ENCODE assay signal across 8 cellular contexts in the genomic region with DNA sequence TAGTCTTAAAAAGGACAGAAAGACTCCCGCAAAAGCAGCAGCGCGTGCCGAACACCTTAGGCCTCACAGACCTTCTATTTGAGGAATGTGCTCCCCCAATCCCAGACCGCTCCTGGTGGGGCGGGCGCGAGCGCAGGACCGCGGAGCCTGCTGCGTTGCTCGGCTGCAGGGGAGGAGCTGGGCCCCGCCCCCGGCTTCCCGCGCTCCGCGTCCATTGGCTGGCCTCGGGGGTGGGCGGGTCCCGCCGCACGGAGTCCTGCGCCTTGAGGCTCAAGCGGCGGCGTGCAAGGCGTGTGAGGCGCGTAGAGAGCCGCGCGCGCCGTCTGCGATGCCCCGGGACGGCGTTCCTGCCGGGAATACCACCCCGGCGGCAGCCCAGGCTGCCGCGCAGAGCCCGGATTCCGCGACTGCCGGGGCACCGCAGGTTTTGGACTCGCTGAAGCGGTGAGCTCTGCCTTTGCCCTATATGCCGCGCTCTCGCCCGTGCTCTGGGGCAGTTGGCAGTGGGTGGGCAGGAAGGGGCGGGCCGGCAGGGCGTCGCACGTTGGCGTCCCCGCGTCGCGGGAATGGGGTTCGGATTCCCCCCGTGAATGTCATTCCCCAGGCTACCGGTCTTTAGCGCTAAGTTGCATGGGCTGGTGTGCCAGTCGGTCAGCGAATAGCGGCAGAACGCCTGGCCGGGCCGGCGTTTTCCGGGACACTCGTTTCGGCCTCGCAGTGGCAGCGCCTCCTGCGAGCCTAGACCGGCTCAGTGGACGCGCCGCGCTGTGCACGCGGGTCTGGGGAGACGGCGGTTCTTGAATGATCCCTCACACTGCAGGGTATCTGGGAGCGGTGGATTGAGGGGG. TPM values are rescaled to one million over a fixed set of nuclear protein-coding genes. Genes with fewer than 3 reads are reported as not detected.
DNase-seq lines count a peak whose midpoint lies in the region; ATAC-seq and TF ChIP-seq lines count a peak whose summit lies in the region.

No MANE protein-coding gene starts in this region.

- peak overlapping the region; percentile 60 to 85 (median 85) for H3K4me3 ChIP-seq in mammary epithelial cell (replicated peaks in 1 of 3; ENCODE audit: insufficient read depth in 1 of 3, low read depth in 2 of 3, low read length in 3 of 3)
- H3K4me3 ChIP-seq in skin epidermis = peak overlapping the region; percentile 47 to 64 (median 52)

- H3K27ac ChIP-seq in mammary epithelial cell (ENCODE audit: insufficient read depth, low read depth, low read length) (peak overlapping the region; percentile 51), skin epidermis (peak overlapping the region in 5 of 21 experiments; percentile 4 to 58 (median 18))

- H3K9ac ChIP-seq in mammary epithelial cell (ENCODE audit: insufficient read depth, low read length) = peak overlapping the region; percentile 34

- H3K79me2 ChIP-seq in mammary epithelial cell (ENCODE audit: insufficient read depth, low read length) = peaks cover 16% of the 10 kb centered on the region

- no peaks in the 10 kb centered on the region for H3K36me3 ChIP-seq in mammary epithelial cell (ENCODE audit: insufficient read depth, low read length)

- BruUV-seq in mammary epithelial cell (replicated peaks; lab: Mats Ljungman, UMichigan) = no TSS peak

- TF ChIP-seq POLR2A in GM18505 (IDR thresholded peaks at IDR 0.05; ENCODE audit: borderline replicate concordance, extremely low read depth, insufficient read depth, insufficient read length) = peak; percentile 40

- intact Hi-C loops in mammary epithelial cell (cut with micrococcal nuclease) = loop anchor here (1.0 kb wide), 2 partner anchors 49 to 52 kb away; a partner anchor contains a TSS

- CTCF ChIA-PET in WTC11 (lab: Charles Lee) = interaction anchor here (0.7 to 3.4 kb wide), 12 partner anchors 19 to 292 kb away, joined by 3 to 23 read pairs (median 5); a partner anchor contains a TSS
- CTCF ChIA-PET in mammary epithelial cell (lab: Charles Lee; ENCODE audit: low non-redundant PET) = interaction anchor here (0.7 to 0.8 kb wide), 2 partner anchors 23 to 260 kb away, joined by 4 to 9 read pairs; no protein-coding TSS in a partner anchor

- WGBS in mammary epithelial cell (ENCODE audit: low coverage, missing lambda C conversion rate) = 0% methylated on average over 20 of the region's 93 CpGs

- dilution Hi-C loops in mammary epithelial cell (cut with HindIII; ENCODE audit: low sequenced_read_pairs) = loop anchor here (5.0 kb wide), 1 partner anchor 46 kb away; no protein-coding TSS in a partner anchor

- peaks cover 55% of the 10 kb centered on the region for H3K27me3 Mint-ChIP-seq in WTC11 (ENCODE audit: low read depth)
- H3K27me3 Mint-ChIP-seq in immature natural killer cell (ENCODE audit: low read depth in 3 of 3) = peaks cover 4 to 28% (median 23%) of the 10 kb centered on the region in 3 donors

- DNase-seq in NCI-H1930 (lab: John Stamatoyannopoulos, UW) = peak; percentile 82 to 92
- peak; percentile 98 for DNase-seq in WTC11 (ENCODE audit: low spot score)
- peak; percentile 91 for DNase-seq in mammary epithelial cell
- peak; percentile 84 to 85 (median 84) for DNase-seq in immature natural killer cell
- no peak for DNase-seq in NK-92 treated with Interleukin-12 subunit alpha and Interleukin-12 subunit beta, amount 100 ng/mL, for 24 hours (lab: John Stamatoyannopoulos, UW)

- peak overlapping the region; percentile 97 for H2AFZ ChIP-seq in mammary epithelial cell (ENCODE audit: low read depth, low read length)

- no peak for TF ChIP-seq CTCF in WTC11 (IDR thresholded peaks at IDR 0.05)
- TF ChIP-seq CTCF in mammary epithelial cell (conservative IDR thresholded peaks at IDR 0.05 in 1 of 2, IDR thresholded peaks at IDR 0.05 in 1 of 2; ENCODE audit: extremely low read depth in 1 of 2, insufficient read depth in 1 of 2, low read depth in 1 of 2, low read length in 2 of 2) = no peak

- H3K4me1 Mint-ChIP-seq in WTC11 = peaks cover 38% of the 10 kb centered on the region
- peaks cover 14 to 18% of the 10 kb centered on the region in 2 donors for H3K4me1 Mint-ChIP-seq in immature natural killer cell

- H3K9me3 ChIP-seq in mammary epithelial cell (replicated peaks; ENCODE audit: insufficient read depth, low read length) = no peaks in the 10 kb centered on the region

- H3K27ac Mint-ChIP-seq in WTC11 (no peak overlapping the region), immature natural killer cell (no peak overlapping the region)

- H3K4me1 ChIP-seq in mammary epithelial cell (ENCODE audit: insufficient read depth, low read length) = peaks cover 13% of the 10 kb centered on the region

- in situ Hi-C loops in mammary epithelial cell (cut with MboI; ENCODE audit: low sequenced_read_pairs in 2 of 2) = no loop called here

- H3K4me2 ChIP-seq in mammary epithelial cell (ENCODE audit: insufficient read depth, low read depth, low read length) = peak overlapping the region; percentile 91

- H3K4me3 Mint-ChIP-seq in WTC11 (peak overlapping the region; percentile 80), immature natural killer cell (peak overlapping the region; percentile 72 to 85 (median 82))

- H3K36me3 Mint-ChIP-seq in WTC11 = peaks cover 7% of the 10 kb centered on the region
- H3K36me3 Mint-ChIP-seq in immature natural killer cell = no peaks in the 10 kb centered on the region

- H4K20me1 ChIP-seq in mammary epithelial cell (ENCODE audit: insufficient read depth, low read length) = no peaks in the 10 kb centered on the region

- POLR2A ChIA-PET in WTC11 (lab: Charles Lee) = interaction anchor here (1.2 to 2.7 kb wide), 3 partner anchors 50 to 177 kb away, joined by 4 to 14 read pairs (median 5); a partner anchor contains a TSS

- peaks cover 9% of the 10 kb centered on the region for H3K9me3 Mint-ChIP-seq in WTC11
- H3K9me3 Mint-ChIP-seq in immature natural killer cell = peaks cover 0 to 3% (median 0%) of the 10 kb centered on the region in 6 donors

- no peaks in the 10 kb centered on the region for H3K27me3 ChIP-seq in mammary epithelial cell (ENCODE audit: insufficient read depth, low read length)

- peak; percentile 98 for ATAC-seq in GM18505 (IDR thresholded peaks at IDR 0.05; ENCODE audit: unreplicated experiment)
- ATAC-seq in HG02885 (IDR thresholded peaks at IDR 0.05; ENCODE audit: poor library complexity, unreplicated experiment) = peak; percentile 99
- peak; percentile 95 for ATAC-seq in WTC11

TF ChIP-seq in WTC11, 78 proteins besides CTCF, POLR2A, EP300 and RAD21 (continues in another document):
- TF ChIP-seq, protein P1, sequence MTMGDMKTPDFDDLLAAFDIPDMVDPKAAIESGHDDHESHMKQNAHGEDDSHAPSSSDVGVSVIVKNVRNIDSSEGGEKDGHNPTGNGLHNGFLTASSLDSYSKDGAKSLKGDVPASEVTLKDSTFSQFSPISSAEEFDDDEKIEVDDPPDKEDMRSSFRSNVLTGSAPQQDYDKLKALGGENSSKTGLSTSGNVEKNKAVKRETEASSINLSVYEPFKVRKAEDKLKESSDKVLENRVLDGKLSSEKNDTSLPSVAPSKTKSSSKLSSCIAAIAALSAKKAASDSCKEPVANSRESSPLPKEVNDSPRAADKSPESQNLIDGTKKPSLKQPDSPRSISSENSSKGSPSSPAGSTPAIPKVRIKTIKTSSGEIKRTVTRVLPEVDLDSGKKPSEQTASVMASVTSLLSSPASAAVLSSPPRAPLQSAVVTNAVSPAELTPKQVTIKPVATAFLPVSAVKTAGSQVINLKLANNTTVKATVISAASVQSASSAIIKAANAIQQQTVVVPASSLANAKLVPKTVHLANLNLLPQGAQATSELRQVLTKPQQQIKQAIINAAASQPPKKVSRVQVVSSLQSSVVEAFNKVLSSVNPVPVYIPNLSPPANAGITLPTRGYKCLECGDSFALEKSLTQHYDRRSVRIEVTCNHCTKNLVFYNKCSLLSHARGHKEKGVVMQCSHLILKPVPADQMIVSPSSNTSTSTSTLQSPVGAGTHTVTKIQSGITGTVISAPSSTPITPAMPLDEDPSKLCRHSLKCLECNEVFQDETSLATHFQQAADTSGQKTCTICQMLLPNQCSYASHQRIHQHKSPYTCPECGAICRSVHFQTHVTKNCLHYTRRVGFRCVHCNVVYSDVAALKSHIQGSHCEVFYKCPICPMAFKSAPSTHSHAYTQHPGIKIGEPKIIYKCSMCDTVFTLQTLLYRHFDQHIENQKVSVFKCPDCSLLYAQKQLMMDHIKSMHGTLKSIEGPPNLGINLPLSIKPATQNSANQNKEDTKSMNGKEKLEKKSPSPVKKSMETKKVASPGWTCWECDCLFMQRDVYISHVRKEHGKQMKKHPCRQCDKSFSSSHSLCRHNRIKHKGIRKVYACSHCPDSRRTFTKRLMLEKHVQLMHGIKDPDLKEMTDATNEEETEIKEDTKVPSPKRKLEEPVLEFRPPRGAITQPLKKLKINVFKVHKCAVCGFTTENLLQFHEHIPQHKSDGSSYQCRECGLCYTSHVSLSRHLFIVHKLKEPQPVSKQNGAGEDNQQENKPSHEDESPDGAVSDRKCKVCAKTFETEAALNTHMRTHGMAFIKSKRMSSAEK (CRISPR knock-in tag; IDR thresholded peaks at IDR 0.05; ENCODE audit: borderline replicate concordance) = no peak
- TF ChIP-seq CREM (CRISPR knock-in tag; IDR thresholded peaks at IDR 0.05) = peak; percentile 82; the same call in 1 of the 2 replicates

RNA-seq across cellular contexts. Expression of a gene that starts 49.6 kb away (rescaled TPM):
- total RNA-seq in WTC11 (2021) (19.3 to 22.4 TPM (median 22.2 TPM) in 3 replicates), mammary epithelial cell (1 to 10 TPM; 2.0 to 2.1 TPM)
- polyA plus RNA-seq in mammary epithelial cell (0.61 TPM), immature natural killer cell (1 to 10 TPM; 1.3 to 2.5 (median 1.6) TPM)
- 0.21 TPM for polyA minus RNA-seq in mammary epithelial cell

RNA-seq across cellular contexts. Expression of a gene that starts 55.0 kb away (rescaled TPM):
- total RNA-seq in WTC11 (2021) (109 to 131 TPM (median 128 TPM) in 3 replicates), mammary epithelial cell (100 to 1,000 TPM in 1 of 2 donors, 10 to 100 TPM in 1; 80.0 to 118 TPM)
- polyA plus RNA-seq in mammary epithelial cell (43.2 TPM), immature natural killer cell (10 to 100 TPM in 2 of 3 donors, 1 to 10 TPM in 1; 9.4 to 37.7 (median 21.8) TPM)
- polyA minus RNA-seq in mammary epithelial cell = 51.3 TPM
